18 cellular contexts compared by ENCODE assay signal in the genomic region with DNA sequence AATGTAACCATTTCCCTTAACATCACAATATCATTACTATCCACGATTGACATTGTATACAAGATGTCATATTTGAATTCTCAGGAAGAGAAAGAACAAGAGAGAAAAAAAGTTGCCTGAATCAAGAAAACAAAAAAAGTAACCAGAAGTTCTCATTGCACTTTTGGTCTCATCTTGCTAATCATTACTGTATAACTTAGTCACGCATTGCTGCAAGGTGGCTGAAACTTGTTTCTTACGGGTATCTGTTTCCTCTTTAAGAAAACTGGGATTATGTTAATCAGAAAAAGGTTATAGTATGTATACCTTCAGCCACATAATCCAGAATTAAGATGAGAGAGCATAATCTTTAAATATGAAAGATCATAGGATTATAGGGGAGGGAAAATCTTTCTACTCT.
A peak's percentile ranks its signal among the peaks of the same experiment; 100 is the strongest.
DNase-seq lines count a peak whose midpoint lies in the region; ATAC-seq and TF ChIP-seq lines count a peak whose summit lies in the region.
"Had no signal": no experiment of that assay in that cellular context is flagged by ENCODE, and none has a peak within 500 bp of the region (broad histone marks: within the 10 kb centered on the region; RNA-seq: fewer than 3 reads in every experiment).

No MANE protein-coding gene starts in this region.

- no peaks in the 10 kb centered on the region for H3K4me1 ChIP-seq in psoas muscle
- H3K4me1 ChIP-seq: A549 had no signal

- no peaks in the 10 kb centered on the region for H3K27me3 ChIP-seq in psoas muscle (ENCODE audit: insufficient read depth in 3 of 3, low read length in 2 of 3)

- ATAC-seq in GM19025 (IDR thresholded peaks at IDR 0.05; ENCODE audit: low read depth, unreplicated experiment) (peak; percentile 40), HG02981 (IDR thresholded peaks at IDR 0.05; ENCODE audit: unreplicated experiment) (peak; percentile 67), GM19328 (IDR thresholded peaks at IDR 0.05; ENCODE audit: unreplicated experiment) (no peak), psoas muscle (no peak)
- ATAC-seq: A549; CD8-positive, alpha-beta T cell; HCT116 had no signal

- DNase-seq in OCI-M1 (lab: John Stamatoyannopoulos, UW) = peak; percentile 18
- DNase-seq in renal cortical epithelial cell (ENCODE audit: low read depth) = peak; percentile 50
- DNase-seq in NAMALWA (ENCODE audit: low spot score) = no peak
- no peak for DNase-seq in posterior cingulate gyrus
- DNase-seq in psoas muscle = no peak
- DNase-seq: CD8-positive, alpha-beta T cell; COR-L47; DMS153; DMS79 treated with DMSO at 0.1 percent for 48 hours; EL; GM23248; IMR-90; Kasumi-1 had no signal

- H3K27ac ChIP-seq in psoas muscle = no peak overlapping the region
- H3K27ac ChIP-seq: A549, GM23248 had no signal

- H3K9me3 ChIP-seq in psoas muscle = no peaks in the 10 kb centered on the region
- H3K9me3 ChIP-seq: A549 had no signal

- no peak overlapping the region for H3K4me3 ChIP-seq in psoas muscle
- H3K4me3 ChIP-seq: A549, GM23248 had no signal

- 78 to 91% (median 78%) methylated on average over 3 of the region's 3 CpGs for WGBS in psoas muscle, 3 donors

- TF ChIP-seq CTCF in psoas muscle (IDR thresholded peaks at IDR 0.05) = no peak

- H3K36me3 ChIP-seq in psoas muscle (ENCODE audit: insufficient read depth in 1 of 2, low read depth in 1 of 2) = no peaks in the 10 kb centered on the region

- intact Hi-C loops in posterior cingulate gyrus (cut with DNase I) = no loop called here
- intact Hi-C loops in psoas muscle (cut with DNase I) = no loop called here

Comparison
In these comparisons a context has a peak if more than half of its experiments do, and no peak if none do; other contexts are left out.
1. ATAC-seq: peak in GM19025 (single experiment) and HG02981 (single experiment); none in GM19328 (single experiment) and psoas muscle (0 of 4).
2. DNase-seq: peak in OCI-M1 (single experiment) and renal cortical epithelial cell (single experiment); none in NAMALWA (single experiment), posterior cingulate gyrus (0 of 10) and psoas muscle (0 of 2).